ENCODE assay signal across 1 cellular context in genomic region chr12:124852911-124853441, GRCh38.
TF ChIP-seq lines count a peak whose summit lies in the region.

No MANE protein-coding gene starts in this region.

TF ChIP-seq in HepG2, 621 proteins besides CTCF, POLR2A, EP300 and RAD21 (continued from another document):
- TF ChIP-seq ZNF687 (CRISPR knock-in tag; IDR thresholded peaks at IDR 0.05): no peak
- TF ChIP-seq TOE1 (CRISPR knock-in tag; IDR thresholded peaks at IDR 0.05): no peak
- no peak for TF ChIP-seq RBM39 (IDR thresholded peaks at IDR 0.05; ENCODE audit: low read depth, low read length, poor library complexity, severe bottlenecking)
- TF ChIP-seq ZSCAN29 (CRISPR knock-in tag; conservative IDR thresholded peaks at IDR 0.05): 0 out of 2 replicates have a peak, but pooled peaks have one; percentile 6
- TF ChIP-seq ZBTB46 (CRISPR knock-in tag; IDR thresholded peaks at IDR 0.05; ENCODE audit: borderline replicate concordance): no peak
- TF ChIP-seq ADNP (CRISPR knock-in tag; IDR thresholded peaks at IDR 0.05): no peak
- no peak for TF ChIP-seq PHF5A (CRISPR knock-in tag; IDR thresholded peaks at IDR 0.05; ENCODE audit: low read depth, unreplicated experiment)
- no peak for TF ChIP-seq ZNF547 (CRISPR knock-in tag; IDR thresholded peaks at IDR 0.05)
- TF ChIP-seq ELF3 (CRISPR knock-in tag; IDR thresholded peaks at IDR 0.05): no peak
- TF ChIP-seq ZNF430 (CRISPR knock-in tag; IDR thresholded peaks at IDR 0.05): no peak
- no peak for TF ChIP-seq MXD4 (CRISPR knock-in tag; IDR thresholded peaks at IDR 0.05)
- no peak for TF ChIP-seq ZNF30 (CRISPR knock-in tag; IDR thresholded peaks at IDR 0.05)
- TF ChIP-seq ZNF839 (CRISPR knock-in tag; IDR thresholded peaks at IDR 0.05; ENCODE audit: borderline replicate concordance): no peak
- TF ChIP-seq ZSCAN21 (CRISPR knock-in tag; IDR thresholded peaks at IDR 0.05; ENCODE audit: borderline replicate concordance): 0 out of 2 replicates have a peak, but pooled peaks have one; percentile 3
- TF ChIP-seq ZFX (CRISPR knock-in tag; IDR thresholded peaks at IDR 0.05; ENCODE audit: low read depth): no peak
